In the genomic region with DNA sequence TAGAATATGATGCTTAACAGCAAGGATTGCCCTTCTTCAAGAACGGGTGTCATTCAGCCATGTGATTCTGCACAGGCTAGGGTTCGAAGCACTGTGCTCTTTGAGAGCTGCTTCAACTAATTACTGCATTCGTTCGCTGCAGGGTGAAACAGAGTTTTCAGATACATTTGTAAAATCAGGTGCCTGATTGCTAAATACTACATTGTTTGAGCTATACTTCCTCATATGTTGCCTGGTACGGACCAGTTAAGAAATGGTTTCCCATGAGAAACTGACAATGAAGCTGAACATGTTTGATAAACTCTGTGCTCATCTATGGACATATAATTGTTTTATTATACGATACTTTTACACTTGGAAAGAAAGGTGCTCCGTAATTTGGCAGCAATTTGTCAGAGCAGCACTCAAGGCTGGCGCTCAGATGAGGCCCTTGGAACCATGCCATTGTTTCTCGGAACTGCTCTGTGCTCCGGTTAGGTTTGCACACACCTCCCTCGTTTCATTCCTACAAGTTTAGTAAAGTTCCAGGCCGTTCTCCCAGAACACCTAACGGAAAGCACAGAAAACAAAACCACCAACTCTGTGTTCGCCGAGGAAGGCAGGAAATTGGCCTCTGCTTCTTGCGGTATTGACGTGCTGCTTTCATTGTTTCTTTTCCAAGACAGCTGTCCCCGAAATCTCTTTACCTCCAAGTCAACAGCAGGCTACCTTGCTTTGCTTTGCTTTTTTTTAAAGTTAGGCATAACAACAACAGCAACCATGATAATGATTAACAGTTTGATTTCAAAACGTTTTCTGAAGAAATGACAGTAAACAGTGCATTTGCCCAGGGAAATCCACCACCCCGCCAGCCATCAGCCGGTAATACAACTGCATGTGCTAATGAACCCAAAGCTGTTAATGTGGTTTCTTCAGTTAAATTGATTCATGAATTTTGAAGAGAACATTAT, we compare ENCODE assay signal across 10 cellular contexts.
A peak's percentile ranks its signal among the peaks of the same experiment; 100 is the strongest.
DNase-seq lines count a peak whose midpoint lies in the region; ATAC-seq and TF ChIP-seq lines count a peak whose summit lies in the region.
"Had no signal": no experiment of that assay in that cellular context is flagged by ENCODE, and none has a peak within 500 bp of the region (broad histone marks: within the 10 kb centered on the region; RNA-seq: fewer than 3 reads in every experiment).

No MANE protein-coding gene starts in this region.

- no peaks in the 10 kb centered on the region for H3K27me3 ChIP-seq in endodermal cell (ENCODE audit: control insufficient read depth, insufficient read depth, low read length, poor library complexity, severe bottlenecking)

- WGBS in endodermal cell (ENCODE audit: insufficient coverage in 1 of 2, insufficient read length in 1 of 2), 2 experiments: 88 to 91% methylated on average over 20 to 21 of the region's 21 CpGs

- peaks cover 11 to 20% of the 10 kb centered on the region in 2 donors for H3K36me3 Mint-ChIP-seq in CD14-positive monocyte
- peaks cover 34% of the 10 kb centered on the region for H3K36me3 Mint-ChIP-seq in endodermal cell (ENCODE audit: low read depth)
- H3K36me3 Mint-ChIP-seq in neural crest cell (ENCODE audit: low read depth): peaks cover 3% of the 10 kb centered on the region

- DNase-seq in CD14-positive monocyte (ENCODE audit: low spot score) (no peak), endodermal cell (peak; percentile 42), neural crest cell (ENCODE audit: low read depth, low spot score) (no peak), GM19240 (ENCODE audit: insufficient read length, low spot score) (no peak)
- peak; percentile 78 for DNase-seq in Jurkat, Clone E6-1 (ENCODE audit: low read depth, low spot score)
- DNase-seq: activated T-cell treated with anti-CD3 and anti-CD28 coated beads, Interleukin-2, amount 50 U/mL, for 1 hour; NCI-H524 had no signal

- peaks cover 0 to 5% (median 2%) of the 10 kb centered on the region in 3 donors for H3K27me3 Mint-ChIP-seq in CD14-positive monocyte (ENCODE audit: low read depth in 3 of 3)
- H3K27me3 Mint-ChIP-seq in endodermal cell (ENCODE audit: insufficient read depth): no peaks in the 10 kb centered on the region
- no peaks in the 10 kb centered on the region for H3K27me3 Mint-ChIP-seq in neural crest cell (ENCODE audit: low read depth)

- H3K36me3 ChIP-seq in endodermal cell (ENCODE audit: control insufficient read depth, insufficient read depth, low read length): no peaks in the 10 kb centered on the region

- H3K9me3 Mint-ChIP-seq in CD14-positive monocyte: peaks cover 5 to 21% (median 13%) of the 10 kb centered on the region in 7 donors
- peaks cover 35% of the 10 kb centered on the region for H3K9me3 Mint-ChIP-seq in endodermal cell
- peaks cover 4% of the 10 kb centered on the region for H3K9me3 Mint-ChIP-seq in neural crest cell

- peaks cover 31% of the 10 kb centered on the region for H3K9me3 ChIP-seq in endodermal cell (ENCODE audit: control insufficient read depth, low read length)

- peak overlapping the region; percentile 72 to 91 for H3K4me3 Mint-ChIP-seq in CD14-positive monocyte
- no peak overlapping the region for H3K4me3 Mint-ChIP-seq in endodermal cell
- no peak overlapping the region for H3K4me3 Mint-ChIP-seq in neural crest cell

- peak overlapping the region; percentile 40 for H3K4me3 ChIP-seq in Jurkat, Clone E6-1 (ENCODE audit: low read length)
- H3K4me3 ChIP-seq in endodermal cell (ENCODE audit: low read length): no peak overlapping the region

- intact Hi-C loops in CD14-positive monocyte (cut with micrococcal nuclease): no loop called here

- H3K4me1 ChIP-seq in endodermal cell (ENCODE audit: control insufficient read depth, insufficient read depth, low read length): peaks cover 2% of the 10 kb centered on the region

- no peak for TF ChIP-seq CTCF in CD14-positive monocyte (IDR thresholded peaks at IDR 0.05)
- TF ChIP-seq CTCF in endodermal cell (conservative IDR thresholded peaks at IDR 0.05): no peak
- TF ChIP-seq CTCF in neural crest cell (conservative IDR thresholded peaks at IDR 0.05): no peak

- no peak overlapping the region for H3K27ac ChIP-seq in endodermal cell (ENCODE audit: low read depth, low read length)

- H3K4me1 Mint-ChIP-seq in CD14-positive monocyte (peaks cover 18% of the 10 kb centered on the region), endodermal cell (peaks cover 19% of the 10 kb centered on the region), neural crest cell (peaks cover 33% of the 10 kb centered on the region)

- H3K27ac Mint-ChIP-seq in CD14-positive monocyte: peak overlapping the region in 2 of 7 donors; percentile 37 to 58
- peak overlapping the region; percentile 72 for H3K27ac Mint-ChIP-seq in endodermal cell
- peak overlapping the region; percentile 37 for H3K27ac Mint-ChIP-seq in neural crest cell (ENCODE audit: unreplicated experiment)

- ATAC-seq in HG02840 (IDR thresholded peaks at IDR 0.05; ENCODE audit: low FRiP score, unreplicated experiment): no peak
- ATAC-seq in HG03045 (IDR thresholded peaks at IDR 0.05; ENCODE audit: unreplicated experiment): no peak
- no peak for ATAC-seq in GM18502 (IDR thresholded peaks at IDR 0.05; ENCODE audit: poor library complexity, unreplicated experiment)

- no peak overlapping the region for H3K9ac ChIP-seq in endodermal cell (ENCODE audit: extremely low read depth, low read length, poor library complexity, severe bottlenecking)

Comparison
In these comparisons a context has a peak if more than half of its experiments do, and no peak if none do; other contexts are left out.
1. DNase-seq: peak in Jurkat, Clone E6-1 (single experiment) and endodermal cell (single experiment); none in CD14-positive monocyte (single experiment), neural crest cell (single experiment) and GM19240 (single experiment).
2. H3K4me3 Mint-ChIP-seq: peak in CD14-positive monocyte (2 of 2); none in endodermal cell (single experiment) and neural crest cell (single experiment).